In the genomic region with DNA sequence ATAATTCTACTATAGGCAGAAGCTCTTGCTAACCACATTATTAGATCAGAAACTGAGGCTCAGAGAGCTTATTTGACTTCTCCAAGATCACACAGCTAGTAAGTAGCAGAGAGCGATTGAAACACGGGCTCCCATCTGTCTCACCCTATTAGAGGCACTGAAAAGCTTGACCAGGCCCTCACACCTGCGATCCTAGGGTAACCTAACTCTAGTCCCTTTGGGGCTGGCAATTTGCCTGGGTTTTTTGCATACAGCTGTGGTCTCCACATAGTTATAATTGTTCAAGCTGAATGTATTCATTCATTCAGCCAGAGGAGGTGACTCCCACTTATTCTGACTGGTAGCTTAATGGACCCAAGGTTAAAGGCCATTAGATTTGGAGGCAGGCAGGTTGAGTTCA, we compare ENCODE assay signal across 21 cellular contexts.
"Had no signal": no experiment of that assay in that cellular context is flagged by ENCODE, and none has a peak within 500 bp of the region (broad histone marks: within the 10 kb centered on the region; RNA-seq: fewer than 3 reads in every experiment).

No MANE protein-coding gene starts in this region.

- H3K4me3 ChIP-seq: hepatocyte, left ventricle myocardium inferior, lower lobe of right lung, ovary, right atrium auricular region, smooth muscle cell, suprapubic skin, tibial artery, upper lobe of left lung, uterus had no signal

- H3K27ac ChIP-seq: hepatocyte, left ventricle myocardium inferior, lower lobe of right lung, ovary, right atrium auricular region, suprapubic skin, tibial artery, upper lobe of left lung, uterus had no signal

- H3K27me3 ChIP-seq: hepatocyte, ovary, right atrium auricular region, suprapubic skin, tibial artery, upper lobe of left lung, uterus had no signal

- H3K4me1 ChIP-seq: left ventricle myocardium inferior, lower lobe of right lung, right atrium auricular region, suprapubic skin, tibial artery, upper lobe of left lung, uterus had no signal

- H3K36me3 ChIP-seq: left ventricle myocardium inferior, lower lobe of right lung, ovary, right atrium auricular region, suprapubic skin, tibial artery, upper lobe of left lung, uterus had no signal

- DNase-seq: effector CD4-positive, alpha-beta T cell; endodermal cell; erythroblast; foreskin melanocyte; head of caudate nucleus; kidney; left cardiac atrium; left ventricle myocardium inferior; lower lobe of right lung; natural killer cell; nucleus accumbens; ovary; stimulated activated CD4-positive, alpha-beta T cell treated with anti-CD3 and anti-CD28 coated beads, Interleukin-2, amount 100 ng/mL, for 48 hours; stimulated activated naive CD4-positive, alpha-beta T cell treated with Interleukin-2 at 50 U/mL for 16 hours; tibial artery; uterus had no signal

- H3K9me3 ChIP-seq: left ventricle myocardium inferior, lower lobe of right lung, ovary, right atrium auricular region, suprapubic skin, tibial artery, upper lobe of left lung, uterus had no signal
